Comparison of ENCODE assay signal across 10 cellular contexts in the genomic region with DNA sequence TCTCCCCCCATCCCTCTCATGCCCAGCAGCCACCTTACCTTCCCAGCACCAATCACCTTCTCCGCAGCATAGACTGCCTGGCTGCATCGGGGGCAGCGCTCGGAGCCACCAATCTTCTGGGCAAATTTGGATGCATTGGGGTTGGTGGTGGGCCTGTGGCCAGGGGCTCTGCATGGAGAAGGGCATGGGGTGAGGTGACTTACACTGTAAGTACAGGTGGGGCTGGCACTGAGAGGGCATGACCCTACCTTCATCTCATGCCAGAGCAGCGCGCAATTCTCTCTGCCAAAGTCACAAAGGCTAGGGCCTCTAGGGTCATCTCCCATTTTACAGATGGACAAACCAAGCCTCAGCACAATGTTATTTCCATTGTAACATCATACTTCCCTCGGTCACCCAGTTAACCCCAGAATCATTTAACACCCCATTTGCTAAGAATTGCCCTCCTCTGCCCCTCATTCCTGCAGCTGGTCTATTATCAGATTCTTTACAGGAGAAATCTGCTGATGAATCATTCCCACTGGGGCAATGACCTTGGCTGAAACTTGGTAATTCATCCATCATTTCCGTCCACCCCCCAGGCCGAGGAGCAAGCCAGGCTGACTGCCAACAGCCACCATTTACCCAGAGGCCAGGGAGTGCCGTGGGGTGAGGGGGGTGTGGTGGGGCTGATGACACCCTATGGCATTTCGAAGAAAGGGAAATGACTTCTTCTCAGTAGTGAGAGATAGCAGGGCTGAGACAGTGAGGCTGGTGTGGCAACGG. TPM values are rescaled to one million over a fixed set of nuclear protein-coding genes. Genes with fewer than 3 reads are reported as not detected.
A peak's percentile ranks its signal among the peaks of the same experiment; 100 is the strongest.
DNase-seq lines count a peak whose midpoint lies in the region; ATAC-seq, FAIRE-seq and TF ChIP-seq lines count a peak whose summit lies in the region.
"Had no signal": no experiment of that assay in that cellular context is flagged by ENCODE, and none has a peak within 500 bp of the region (broad histone marks: within the 10 kb centered on the region; RNA-seq: fewer than 3 reads in every experiment).

No MANE protein-coding gene starts in this region.

- peak; percentile 79 for DNase-seq in AG04449 (ENCODE audit: low read depth, low spot score)
- peak; percentile 94 for DNase-seq in PC-3
- DNase-seq in endothelial cell of umbilical vein (ENCODE audit: low read depth, low spot score): peak; percentile 96
- DNase-seq in activated T-cell treated with anti-CD3 and anti-CD28 coated beads, Interleukin-2, amount 50 U/mL, for 72 hours: no peak
- DNase-seq in retina: no peak
- DNase-seq in superior temporal gyrus (ENCODE audit: extremely low spot score): no peak

- CTCF ChIA-PET in AG04449 (lab: Yijun Ruan, JAX): interaction anchor here (0.9 to 34.5 kb wide), 6 partner anchors 2 to 53 kb away, joined by 3 to 1139 read pairs (median 84); a partner anchor contains a TSS
- CTCF ChIA-PET in PC-3 (lab: Charles Lee): interaction anchor here (0.6 to 1.4 kb wide), 2 partner anchors 9 to 23 kb away, joined by 3 to 4 read pairs; no protein-coding TSS in a partner anchor
- CTCF ChIA-PET in endothelial cell of umbilical vein (lab: Charles Lee): interaction anchor here (1.3 to 28.3 kb wide), 2 partner anchors 17 to 54 kb away, joined by 4 to 1317 read pairs; a partner anchor contains a TSS

- no peaks in the 10 kb centered on the region for H3K79me2 ChIP-seq in PC-3 (ENCODE audit: low read length)
- H3K79me2 ChIP-seq in endothelial cell of umbilical vein (ENCODE audit: control insufficient read depth, insufficient read depth, low read length): peaks cover 36% of the 10 kb centered on the region

- peak; percentile 94 for FAIRE-seq in endothelial cell of umbilical vein (lab: Jason Lieb, UNC)
- FAIRE-seq: colon had no signal

- dilution Hi-C loops in endothelial cell of umbilical vein (cut with MboI; ENCODE audit: extremely low pct_ligation_motif_present, low sequenced_read_pairs): no loop called here

- TF ChIP-seq POLR2A in endothelial cell of umbilical vein (IDR thresholded peaks at IDR 0.05; ENCODE audit: low read depth, low read length): peak; percentile 28

- TF ChIP-seq CTCF in AG04449 (IDR thresholded peaks at IDR 0.05; ENCODE audit: insufficient read depth, low read length, missing control alignments) (no peak), PC-3 (conservative IDR thresholded peaks at IDR 0.05; ENCODE audit: low read depth, low read length) (no peak), endothelial cell of umbilical vein (IDR thresholded peaks at IDR 0.05; ENCODE audit: extremely low read depth in 1 of 2, insufficient read depth in 1 of 2, low read depth in 1 of 2, low read length in 2 of 2) (no peak)

- no peaks in the 10 kb centered on the region for H3K27me3 Mint-ChIP-seq in activated T-cell treated with anti-CD3 and anti-CD28 coated beads, Interleukin-2, amount 50 U/mL, for 72 hours (ENCODE audit: low read depth)

- H3K4me2 ChIP-seq in PC-3 (ENCODE audit: low read length) (peak overlapping the region; percentile 54), endothelial cell of umbilical vein (ENCODE audit: insufficient read depth, low read length) (no peak overlapping the region)

- peak; percentile 95 for ATAC-seq in PC-3
- no peak for ATAC-seq in activated T-cell treated with anti-CD3 and anti-CD28 coated beads, Interleukin-2, amount 50 U/mL, for 72 hours (replicated peaks in 1 of 2)
- ATAC-seq in HG02938 (IDR thresholded peaks at IDR 0.05; ENCODE audit: unreplicated experiment): no peak

- no peaks in the 10 kb centered on the region for H3K9me3 Mint-ChIP-seq in activated T-cell treated with anti-CD3 and anti-CD28 coated beads, Interleukin-2, amount 50 U/mL, for 72 hours

- H3K9ac ChIP-seq in PC-3 (ENCODE audit: low read length) (peak overlapping the region; percentile 31; the same call in 1 of the 2 replicates), endothelial cell of umbilical vein (replicated peaks; ENCODE audit: extremely low read depth, insufficient read depth, low read length) (peak overlapping the region; percentile 14)

- POLR2A ChIA-PET in AG04449 (lab: Yijun Ruan, JAX): interaction anchor here (0.9 to 2.5 kb wide), 7 partner anchors 10 to 42 kb away, joined by 3 to 9 read pairs (median 5); a partner anchor contains a TSS
- POLR2A ChIA-PET in PC-3 (lab: Charles Lee; ENCODE audit: unreplicated experiment): no interaction called here
- POLR2A ChIA-PET in endothelial cell of umbilical vein (lab: Charles Lee): interaction anchor here (0.5 to 7.3 kb wide), 3 partner anchors 15 to 472 kb away, joined by 3 to 124 read pairs (median 8); a partner anchor contains a TSS

- H3K9me1 ChIP-seq in endothelial cell of umbilical vein (replicated peaks; ENCODE audit: control insufficient read depth, extremely low read depth, insufficient read depth, low read length): no peaks in the 10 kb centered on the region

- H3K9me3 ChIP-seq in PC-3 (ENCODE audit: low read length): no peaks in the 10 kb centered on the region
- H3K9me3 ChIP-seq in endothelial cell of umbilical vein (replicated peaks; ENCODE audit: control insufficient read depth, insufficient read depth, low read length): no peaks in the 10 kb centered on the region
- H3K9me3 ChIP-seq in muscle layer of duodenum (ENCODE audit: control insufficient read depth in 1 of 2, low read length in 2 of 2): no peaks in the 10 kb centered on the region

- no peak overlapping the region for H3K27ac Mint-ChIP-seq in activated T-cell treated with anti-CD3 and anti-CD28 coated beads, Interleukin-2, amount 50 U/mL, for 72 hours

- H4K20me1 ChIP-seq in PC-3 (ENCODE audit: low read length) (no peaks in the 10 kb centered on the region), endothelial cell of umbilical vein (replicated peaks; ENCODE audit: control insufficient read depth, extremely low read depth, insufficient read depth, low read length) (no peaks in the 10 kb centered on the region)

- intact Hi-C loops in PC-3 (cut with micrococcal nuclease): loop anchor here (2.0 kb wide), 1 partner anchor 18 kb away; a partner anchor contains a TSS
- intact Hi-C loops in endothelial cell of umbilical vein (cut with micrococcal nuclease): loop anchor here (1.0 kb wide), 1 partner anchor 14 kb away; no protein-coding TSS in a partner anchor

- H3K9me2 ChIP-seq in PC-3 (replicated peaks; ENCODE audit: low read length): no peaks in the 10 kb centered on the region

- peaks cover 27% of the 10 kb centered on the region for H3K4me1 ChIP-seq in PC-3 (ENCODE audit: insufficient read depth, low read length)
- H3K4me1 ChIP-seq in endothelial cell of umbilical vein (ENCODE audit: control insufficient read depth, extremely low read depth, insufficient read depth, low read length): peaks cover 75% of the 10 kb centered on the region
- H3K4me1 ChIP-seq in muscle layer of duodenum (ENCODE audit: control insufficient read depth in 1 of 2, insufficient read depth in 2 of 2, low read length in 2 of 2): peaks cover 28 to 84% of the 10 kb centered on the region in 2 donors

- H3K4me3 ChIP-seq in AG04449 (ENCODE audit: low read depth, low read length): no peak overlapping the region
- no peak overlapping the region for H3K4me3 ChIP-seq in PC-3 (ENCODE audit: low read length)
- H3K4me3 ChIP-seq in endothelial cell of umbilical vein (replicated peaks in 1 of 3; ENCODE audit: insufficient read depth in 1 of 3, low read depth in 1 of 3, low read length in 3 of 3): no peak overlapping the region
- H3K4me3 ChIP-seq in muscle layer of duodenum (ENCODE audit: low read depth in 1 of 2, low read length in 2 of 2): peak overlapping the region in 1 of 2 donors; percentile 10
- H3K4me3 ChIP-seq: SK-N-MC had no signal

- peaks cover 2 to 6% of the 10 kb centered on the region in 2 donors for H3K36me3 Mint-ChIP-seq in activated T-cell treated with anti-CD3 and anti-CD28 coated beads, Interleukin-2, amount 50 U/mL, for 72 hours (ENCODE audit: insufficient read depth in 2 of 2)

- no peak overlapping the region for H3K4me3 Mint-ChIP-seq in activated T-cell treated with anti-CD3 and anti-CD28 coated beads, Interleukin-2, amount 50 U/mL, for 72 hours

- H3K36me3 ChIP-seq in PC-3 (ENCODE audit: low read depth, low read length) (peaks cover 43% of the 10 kb centered on the region), endothelial cell of umbilical vein (ENCODE audit: control insufficient read depth in 2 of 2, extremely low read depth in 1 of 2, insufficient read depth in 2 of 2, low read length in 2 of 2) (peaks cover 12 to 16% of the 10 kb centered on the region in 2 experiments), muscle layer of duodenum (ENCODE audit: control insufficient read depth in 1 of 2, insufficient read depth in 2 of 2, low read length in 2 of 2) (peaks cover 56 to 66% of the 10 kb centered on the region in 2 donors)

- H3K27ac ChIP-seq in PC-3 (ENCODE audit: low read length): peak overlapping the region; percentile 79
- H3K27ac ChIP-seq in endothelial cell of umbilical vein (ENCODE audit: insufficient read depth, low read depth, low read length): peak overlapping the region; percentile 90
- H3K27ac ChIP-seq in muscle layer of duodenum (ENCODE audit: low read length): peak overlapping the region; percentile 47
- H3K27ac ChIP-seq: SK-N-MC had no signal

- H3K27me3 ChIP-seq in PC-3 (ENCODE audit: low read length) (no peaks in the 10 kb centered on the region), endothelial cell of umbilical vein (ENCODE audit: control insufficient read depth in 2 of 2, insufficient read depth in 2 of 2, low read length in 2 of 2) (no peaks in the 10 kb centered on the region), muscle layer of duodenum (ENCODE audit: low read depth, low read length) (no peaks in the 10 kb centered on the region)

- H3F3A ChIP-seq in PC-3 (ENCODE audit: low read length, unreplicated experiment): peaks cover 4% of the 10 kb centered on the region

- BruUV-seq in PC-3 (replicated peaks; lab: Mats Ljungman, UMichigan): no TSS peak
- no TSS peak for BruUV-seq in endothelial cell of umbilical vein (replicated peaks; lab: Mats Ljungman, UMichigan)

- no peaks in the 10 kb centered on the region for H3K4me1 Mint-ChIP-seq in activated T-cell treated with anti-CD3 and anti-CD28 coated beads, Interleukin-2, amount 50 U/mL, for 72 hours (ENCODE audit: low read depth)

- H2AFZ ChIP-seq in PC-3 (ENCODE audit: low read length) (no peak overlapping the region), endothelial cell of umbilical vein (ENCODE audit: low read depth, low read length) (no peak overlapping the region)

RNA-seq across cellular contexts. Expression of a gene that starts 17.9 kb away (rescaled TPM):
- total RNA-seq in PC-3 (2014; rRNA removed) (147 and 189 TPM in 2 replicates), endothelial cell of umbilical vein (332 and 393 TPM in 2 replicates)
- 510 and 560 TPM in 2 replicates for polyA plus RNA-seq in endothelial cell of umbilical vein
- polyA plus RNA-seq in endothelial cell of umbilical vein (2011; cell fraction: cytosol; rRNA removed): 538 and 578 TPM in 2 replicates
- 426 and 474 TPM in 2 replicates for polyA plus RNA-seq in endothelial cell of umbilical vein (2011; cell fraction: nucleus; rRNA removed)
- 291 and 393 TPM in 2 replicates for polyA plus RNA-seq in endothelial cell of umbilical vein (2012)
- polyA minus RNA-seq in endothelial cell of umbilical vein: 360 and 393 TPM in 2 replicates
- polyA minus RNA-seq in endothelial cell of umbilical vein (2011; cell fraction: cytosol; rRNA and poly(A)+ RNA removed): 93.8 TPM
- 111 and 143 TPM in 2 replicates for polyA minus RNA-seq in endothelial cell of umbilical vein (2011; cell fraction: nucleus; rRNA and poly(A)+ RNA removed)
- total RNA-seq in activated T-cell treated with anti-CD3 and anti-CD28 coated beads, Interleukin-2, amount 50 U/mL, for 72 hours: 10 to 100 TPM; 44.7 to 52.6 TPM

RNA-seq across cellular contexts. Expression of a gene that starts 20.0 kb away (rescaled TPM):
- 216 and 349 TPM in 2 replicates for total RNA-seq in PC-3 (2014; rRNA removed)
- total RNA-seq in endothelial cell of umbilical vein: 29.5 and 35.6 TPM in 2 replicates
- polyA plus RNA-seq in endothelial cell of umbilical vein: 21.4 and 24.4 TPM in 2 replicates
- polyA plus RNA-seq in endothelial cell of umbilical vein (2011; cell fraction: cytosol; rRNA removed): 14.4 and 26.7 TPM in 2 replicates
- 9.6 and 10.4 TPM in 2 replicates for polyA plus RNA-seq in endothelial cell of umbilical vein (2011; cell fraction: nucleus; rRNA removed)
- polyA plus RNA-seq in endothelial cell of umbilical vein (2012): 21.0 and 23.4 TPM in 2 replicates
- 7.8 and 8.0 TPM in 2 replicates for polyA minus RNA-seq in endothelial cell of umbilical vein
- polyA minus RNA-seq in endothelial cell of umbilical vein (2011; cell fraction: cytosol; rRNA and poly(A)+ RNA removed): 19.4 TPM
- 3.2 and 8.5 TPM in 2 replicates for polyA minus RNA-seq in endothelial cell of umbilical vein (2011; cell fraction: nucleus; rRNA and poly(A)+ RNA removed)
- total RNA-seq in activated T-cell treated with anti-CD3 and anti-CD28 coated beads, Interleukin-2, amount 50 U/mL, for 72 hours: 10 to 100 TPM; 10.7 to 25.6 TPM

RNA-seq across cellular contexts. Expression of a gene that starts 49.9 kb away (rescaled TPM):
- total RNA-seq in PC-3 (2014; rRNA removed) (2.6 and 6.5 TPM in 2 replicates), endothelial cell of umbilical vein (136 and 138 TPM in 2 replicates)
- polyA plus RNA-seq in endothelial cell of umbilical vein: 16.3 and 19.9 TPM in 2 replicates
- polyA plus RNA-seq in endothelial cell of umbilical vein (2011; cell fraction: cytosol; rRNA removed): 27.2 and 31.1 TPM in 2 replicates
- polyA plus RNA-seq in endothelial cell of umbilical vein (2011; cell fraction: nucleus; rRNA removed): 58.6 and 65.0 TPM in 2 replicates
- polyA plus RNA-seq in endothelial cell of umbilical vein (2012): 73.9 and 86.9 TPM in 2 replicates
- 45.0 and 46.8 TPM in 2 replicates for polyA minus RNA-seq in endothelial cell of umbilical vein
- polyA minus RNA-seq in endothelial cell of umbilical vein (2011; cell fraction: cytosol; rRNA and poly(A)+ RNA removed): 0.31 TPM
- 83.9 and 99.0 TPM in 2 replicates for polyA minus RNA-seq in endothelial cell of umbilical vein (2011; cell fraction: nucleus; rRNA and poly(A)+ RNA removed)
- total RNA-seq in activated T-cell treated with anti-CD3 and anti-CD28 coated beads, Interleukin-2, amount 50 U/mL, for 72 hours: 1 to 10 TPM; 6.2 to 6.3 TPM

Comparison
In these comparisons a context has a peak if more than half of its experiments do, and no peak if none do; other contexts are left out.
1. DNase-seq: peak in AG04449 (single experiment), PC-3 (single experiment) and endothelial cell of umbilical vein (single experiment); none in activated T-cell treated with anti-CD3 and anti-CD28 coated beads, Interleukin-2, amount 50 U/mL, for 72 hours (0 of 2), retina (single experiment) and superior temporal gyrus (single experiment).
2. RNA of a gene that starts 49.9 kb away (total RNA-seq): 136 to 138 TPM in endothelial cell of umbilical vein; 6.2 to 6.3 TPM in activated T-cell treated with anti-CD3 and anti-CD28 coated beads, Interleukin-2, amount 50 U/mL, for 72 hours and 2.6 to 6.5 TPM in PC-3; every median in the first group is over 10 times any median in the second.
3. Peak in every context shown above with its lines, with median percentiles within 50 percentile points of each other: H3K27ac ChIP-seq.